ENCODE assay signal across 1 cellular context in the genomic region with DNA sequence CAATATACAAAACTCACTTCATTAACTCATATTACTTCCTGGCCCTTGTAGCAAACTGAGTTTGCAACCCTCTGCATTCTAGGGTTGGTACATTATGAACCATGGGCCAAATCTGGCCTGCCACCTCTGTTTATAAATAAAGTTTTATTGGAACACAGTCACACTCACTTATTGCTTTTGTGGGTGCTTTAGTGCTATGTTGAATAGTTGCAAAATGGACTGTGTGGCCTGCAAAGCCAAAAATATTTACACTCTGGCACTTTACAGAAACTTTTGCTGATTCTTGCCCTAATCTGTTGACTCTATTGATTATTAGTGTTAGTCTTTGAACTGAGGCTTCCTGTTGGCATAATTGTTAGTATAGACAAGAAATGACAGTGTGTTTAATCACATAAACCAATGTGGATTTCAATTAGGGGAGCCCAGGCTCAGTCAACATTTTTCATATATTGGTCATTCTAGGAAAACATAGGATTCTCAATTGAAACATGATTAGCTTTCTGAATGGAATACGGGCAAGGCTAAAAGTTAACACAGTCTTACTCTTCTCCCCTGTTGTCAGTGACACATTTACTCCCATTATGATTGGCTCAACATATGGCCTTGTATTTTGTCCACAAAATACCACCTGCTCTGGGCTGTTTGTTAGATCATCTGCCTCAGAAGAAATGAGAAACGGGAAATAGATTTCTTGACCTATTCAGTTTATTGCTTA.
TF ChIP-seq lines count a peak whose summit lies in the region.

No MANE protein-coding gene starts in this region.

TF ChIP-seq in HepG2, 621 proteins besides CTCF, POLR2A, EP300 and RAD21 (continued from another document and continues in another):
- TF ChIP-seq, protein P1, sequence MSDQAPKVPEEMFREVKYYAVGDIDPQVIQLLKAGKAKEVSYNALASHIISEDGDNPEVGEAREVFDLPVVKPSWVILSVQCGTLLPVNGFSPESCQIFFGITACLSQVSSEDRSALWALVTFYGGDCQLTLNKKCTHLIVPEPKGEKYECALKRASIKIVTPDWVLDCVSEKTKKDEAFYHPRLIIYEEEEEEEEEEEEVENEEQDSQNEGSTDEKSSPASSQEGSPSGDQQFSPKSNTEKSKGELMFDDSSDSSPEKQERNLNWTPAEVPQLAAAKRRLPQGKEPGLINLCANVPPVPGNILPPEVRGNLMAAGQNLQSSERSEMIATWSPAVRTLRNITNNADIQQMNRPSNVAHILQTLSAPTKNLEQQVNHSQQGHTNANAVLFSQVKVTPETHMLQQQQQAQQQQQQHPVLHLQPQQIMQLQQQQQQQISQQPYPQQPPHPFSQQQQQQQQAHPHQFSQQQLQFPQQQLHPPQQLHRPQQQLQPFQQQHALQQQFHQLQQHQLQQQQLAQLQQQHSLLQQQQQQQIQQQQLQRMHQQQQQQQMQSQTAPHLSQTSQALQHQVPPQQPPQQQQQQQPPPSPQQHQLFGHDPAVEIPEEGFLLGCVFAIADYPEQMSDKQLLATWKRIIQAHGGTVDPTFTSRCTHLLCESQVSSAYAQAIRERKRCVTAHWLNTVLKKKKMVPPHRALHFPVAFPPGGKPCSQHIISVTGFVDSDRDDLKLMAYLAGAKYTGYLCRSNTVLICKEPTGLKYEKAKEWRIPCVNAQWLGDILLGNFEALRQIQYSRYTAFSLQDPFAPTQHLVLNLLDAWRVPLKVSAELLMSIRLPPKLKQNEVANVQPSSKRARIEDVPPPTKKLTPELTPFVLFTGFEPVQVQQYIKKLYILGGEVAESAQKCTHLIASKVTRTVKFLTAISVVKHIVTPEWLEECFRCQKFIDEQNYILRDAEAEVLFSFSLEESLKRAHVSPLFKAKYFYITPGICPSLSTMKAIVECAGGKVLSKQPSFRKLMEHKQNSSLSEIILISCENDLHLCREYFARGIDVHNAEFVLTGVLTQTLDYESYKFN (CRISPR knock-in tag; conservative IDR thresholded peaks at IDR 0.05): peak; percentile 97
- peak; percentile 68; the same call in 1 of the 2 replicates for TF ChIP-seq ZNF292 (CRISPR knock-in tag; IDR thresholded peaks at IDR 0.05; ENCODE audit: borderline replicate concordance, low read depth)
- peak; percentile 85; the same call in 1 of the 2 replicates for TF ChIP-seq ZSCAN29 (CRISPR knock-in tag; conservative IDR thresholded peaks at IDR 0.05)
- TF ChIP-seq ZNF343 (CRISPR knock-in tag; IDR thresholded peaks at IDR 0.05): no peak
- peak; percentile 88 for TF ChIP-seq ISL2 (CRISPR knock-in tag; IDR thresholded peaks at IDR 0.05)
- TF ChIP-seq SOX5 (CRISPR knock-in tag; IDR thresholded peaks at IDR 0.05; ENCODE audit: borderline replicate concordance): peak; percentile 66
- peak; percentile 84; the same call in 1 of the 2 replicates for TF ChIP-seq NFIC (IDR thresholded peaks at IDR 0.05; ENCODE audit: low read length)
- peak; percentile 29; the same call in 1 of the 2 replicates for TF ChIP-seq ARNTL (CRISPR knock-in tag; IDR thresholded peaks at IDR 0.05)
- TF ChIP-seq, protein P2, sequence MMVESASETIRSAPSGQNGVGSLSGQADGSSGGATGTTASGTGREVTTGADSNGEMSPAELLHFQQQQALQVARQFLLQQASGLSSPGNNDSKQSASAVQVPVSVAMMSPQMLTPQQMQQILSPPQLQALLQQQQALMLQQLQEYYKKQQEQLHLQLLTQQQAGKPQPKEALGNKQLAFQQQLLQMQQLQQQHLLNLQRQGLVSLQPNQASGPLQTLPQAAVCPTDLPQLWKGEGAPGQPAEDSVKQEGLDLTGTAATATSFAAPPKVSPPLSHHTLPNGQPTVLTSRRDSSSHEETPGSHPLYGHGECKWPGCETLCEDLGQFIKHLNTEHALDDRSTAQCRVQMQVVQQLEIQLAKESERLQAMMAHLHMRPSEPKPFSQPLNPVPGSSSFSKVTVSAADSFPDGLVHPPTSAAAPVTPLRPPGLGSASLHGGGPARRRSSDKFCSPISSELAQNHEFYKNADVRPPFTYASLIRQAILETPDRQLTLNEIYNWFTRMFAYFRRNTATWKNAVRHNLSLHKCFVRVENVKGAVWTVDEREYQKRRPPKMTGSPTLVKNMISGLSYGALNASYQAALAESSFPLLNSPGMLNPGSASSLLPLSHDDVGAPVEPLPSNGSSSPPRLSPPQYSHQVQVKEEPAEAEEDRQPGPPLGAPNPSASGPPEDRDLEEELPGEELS (CRISPR knock-in tag; IDR thresholded peaks at IDR 0.05): peak; percentile 83
- 0 out of 2 replicates have a peak, but pooled peaks have one; percentile 44 for TF ChIP-seq MIER3 (CRISPR knock-in tag; IDR thresholded peaks at IDR 0.05; ENCODE audit: borderline replicate concordance)
- peak; percentile 42 for TF ChIP-seq ZEB1 (IDR thresholded peaks at IDR 0.05; ENCODE audit: insufficient replicate concordance, low read depth)
- TF ChIP-seq RNF2 (conservative IDR thresholded peaks at IDR 0.05; ENCODE audit: low read depth): 0 out of 2 replicates have a peak, but pooled peaks have one; percentile 29
- TF ChIP-seq, protein P3, sequence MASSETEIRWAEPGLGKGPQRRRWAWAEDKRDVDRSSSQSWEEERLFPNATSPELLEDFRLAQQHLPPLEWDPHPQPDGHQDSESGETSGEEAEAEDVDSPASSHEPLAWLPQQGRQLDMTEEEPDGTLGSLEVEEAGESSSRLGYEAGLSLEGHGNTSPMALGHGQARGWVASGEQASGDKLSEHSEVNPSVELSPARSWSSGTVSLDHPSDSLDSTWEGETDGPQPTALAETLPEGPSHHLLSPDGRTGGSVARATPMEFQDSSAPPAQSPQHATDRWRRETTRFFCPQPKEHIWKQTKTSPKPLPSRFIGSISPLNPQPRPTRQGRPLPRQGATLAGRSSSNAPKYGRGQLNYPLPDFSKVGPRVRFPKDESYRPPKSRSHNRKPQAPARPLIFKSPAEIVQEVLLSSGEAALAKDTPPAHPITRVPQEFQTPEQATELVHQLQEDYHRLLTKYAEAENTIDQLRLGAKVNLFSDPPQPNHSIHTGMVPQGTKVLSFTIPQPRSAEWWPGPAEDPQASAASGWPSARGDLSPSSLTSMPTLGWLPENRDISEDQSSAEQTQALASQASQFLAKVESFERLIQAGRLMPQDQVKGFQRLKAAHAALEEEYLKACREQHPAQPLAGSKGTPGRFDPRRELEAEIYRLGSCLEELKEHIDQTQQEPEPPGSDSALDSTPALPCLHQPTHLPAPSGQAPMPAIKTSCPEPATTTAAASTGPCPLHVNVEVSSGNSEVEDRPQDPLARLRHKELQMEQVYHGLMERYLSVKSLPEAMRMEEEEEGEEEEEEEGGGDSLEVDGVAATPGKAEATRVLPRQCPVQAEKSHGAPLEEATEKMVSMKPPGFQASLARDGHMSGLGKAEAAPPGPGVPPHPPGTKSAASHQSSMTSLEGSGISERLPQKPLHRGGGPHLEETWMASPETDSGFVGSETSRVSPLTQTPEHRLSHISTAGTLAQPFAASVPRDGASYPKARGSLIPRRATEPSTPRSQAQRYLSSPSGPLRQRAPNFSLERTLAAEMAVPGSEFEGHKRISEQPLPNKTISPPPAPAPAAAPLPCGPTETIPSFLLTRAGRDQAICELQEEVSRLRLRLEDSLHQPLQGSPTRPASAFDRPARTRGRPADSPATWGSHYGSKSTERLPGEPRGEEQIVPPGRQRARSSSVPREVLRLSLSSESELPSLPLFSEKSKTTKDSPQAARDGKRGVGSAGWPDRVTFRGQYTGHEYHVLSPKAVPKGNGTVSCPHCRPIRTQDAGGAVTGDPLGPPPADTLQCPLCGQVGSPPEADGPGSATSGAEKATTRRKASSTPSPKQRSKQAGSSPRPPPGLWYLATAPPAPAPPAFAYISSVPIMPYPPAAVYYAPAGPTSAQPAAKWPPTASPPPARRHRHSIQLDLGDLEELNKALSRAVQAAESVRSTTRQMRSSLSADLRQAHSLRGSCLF (CRISPR knock-in tag; IDR thresholded peaks at IDR 0.05; ENCODE audit: borderline replicate concordance): 0 out of 2 replicates have a peak, but pooled peaks have one; percentile 36
- peak; percentile 87 for TF ChIP-seq HDAC2 (CRISPR knock-in tag; IDR thresholded peaks at IDR 0.05)
- peak; percentile 80 for TF ChIP-seq CREM (IDR thresholded peaks at IDR 0.05)
- TF ChIP-seq CREM (CRISPR knock-in tag; IDR thresholded peaks at IDR 0.05): no peak
- TF ChIP-seq ZBTB20 (CRISPR knock-in tag; IDR thresholded peaks at IDR 0.05; ENCODE audit: borderline replicate concordance, low read depth): peak; percentile 89; the same call in 1 of the 2 replicates
- peak; percentile 71 for TF ChIP-seq MAFF (IDR thresholded peaks at IDR 0.05; ENCODE audit: low read depth, low read length)
- TF ChIP-seq, protein P4, sequence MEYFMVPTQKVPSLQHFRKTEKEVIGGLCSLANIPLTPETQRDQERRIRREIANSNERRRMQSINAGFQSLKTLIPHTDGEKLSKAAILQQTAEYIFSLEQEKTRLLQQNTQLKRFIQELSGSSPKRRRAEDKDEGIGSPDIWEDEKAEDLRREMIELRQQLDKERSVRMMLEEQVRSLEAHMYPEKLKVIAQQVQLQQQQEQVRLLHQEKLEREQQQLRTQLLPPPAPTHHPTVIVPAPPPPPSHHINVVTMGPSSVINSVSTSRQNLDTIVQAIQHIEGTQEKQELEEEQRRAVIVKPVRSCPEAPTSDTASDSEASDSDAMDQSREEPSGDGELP (IDR thresholded peaks at IDR 0.05; ENCODE audit: borderline replicate concordance, low read depth): 0 out of 2 replicates have a peak, but pooled peaks have one; percentile 17
- TF ChIP-seq RORA (CRISPR knock-in tag; IDR thresholded peaks at IDR 0.05): peak; percentile 65; the same call in 1 of the 2 replicates
- peak; percentile 76; the same call in 1 of the 2 replicates for TF ChIP-seq MBD4 (IDR thresholded peaks at IDR 0.05; ENCODE audit: borderline replicate concordance, low read length)
- TF ChIP-seq, protein P5, sequence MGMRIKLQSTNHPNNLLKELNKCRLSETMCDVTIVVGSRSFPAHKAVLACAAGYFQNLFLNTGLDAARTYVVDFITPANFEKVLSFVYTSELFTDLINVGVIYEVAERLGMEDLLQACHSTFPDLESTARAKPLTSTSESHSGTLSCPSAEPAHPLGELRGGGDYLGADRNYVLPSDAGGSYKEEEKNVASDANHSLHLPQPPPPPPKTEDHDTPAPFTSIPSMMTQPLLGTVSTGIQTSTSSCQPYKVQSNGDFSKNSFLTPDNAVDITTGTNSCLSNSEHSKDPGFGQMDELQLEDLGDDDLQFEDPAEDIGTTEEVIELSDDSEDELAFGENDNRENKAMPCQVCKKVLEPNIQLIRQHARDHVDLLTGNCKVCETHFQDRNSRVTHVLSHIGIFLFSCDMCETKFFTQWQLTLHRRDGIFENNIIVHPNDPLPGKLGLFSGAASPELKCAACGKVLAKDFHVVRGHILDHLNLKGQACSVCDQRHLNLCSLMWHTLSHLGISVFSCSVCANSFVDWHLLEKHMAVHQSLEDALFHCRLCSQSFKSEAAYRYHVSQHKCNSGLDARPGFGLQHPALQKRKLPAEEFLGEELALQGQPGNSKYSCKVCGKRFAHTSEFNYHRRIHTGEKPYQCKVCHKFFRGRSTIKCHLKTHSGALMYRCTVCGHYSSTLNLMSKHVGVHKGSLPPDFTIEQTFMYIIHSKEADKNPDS (CRISPR knock-in tag; IDR thresholded peaks at IDR 0.05): 0 out of 2 replicates have a peak, but pooled peaks have one; percentile 26
- TF ChIP-seq FOXC1 (CRISPR knock-in tag; IDR thresholded peaks at IDR 0.05; ENCODE audit: borderline replicate concordance): peak; percentile 43; the same call in 1 of the 2 replicates
- TF ChIP-seq TSC22D2 (CRISPR knock-in tag; IDR thresholded peaks at IDR 0.05; ENCODE audit: borderline replicate concordance): no peak
- TF ChIP-seq ZNF883 (CRISPR knock-in tag; IDR thresholded peaks at IDR 0.05; ENCODE audit: not compliant biosample characterization): no peak
- peak; percentile 60; the same call in 1 of the 2 replicates for TF ChIP-seq ZNF232 (CRISPR knock-in tag; IDR thresholded peaks at IDR 0.05; ENCODE audit: borderline replicate concordance)
- TF ChIP-seq, protein P6, sequence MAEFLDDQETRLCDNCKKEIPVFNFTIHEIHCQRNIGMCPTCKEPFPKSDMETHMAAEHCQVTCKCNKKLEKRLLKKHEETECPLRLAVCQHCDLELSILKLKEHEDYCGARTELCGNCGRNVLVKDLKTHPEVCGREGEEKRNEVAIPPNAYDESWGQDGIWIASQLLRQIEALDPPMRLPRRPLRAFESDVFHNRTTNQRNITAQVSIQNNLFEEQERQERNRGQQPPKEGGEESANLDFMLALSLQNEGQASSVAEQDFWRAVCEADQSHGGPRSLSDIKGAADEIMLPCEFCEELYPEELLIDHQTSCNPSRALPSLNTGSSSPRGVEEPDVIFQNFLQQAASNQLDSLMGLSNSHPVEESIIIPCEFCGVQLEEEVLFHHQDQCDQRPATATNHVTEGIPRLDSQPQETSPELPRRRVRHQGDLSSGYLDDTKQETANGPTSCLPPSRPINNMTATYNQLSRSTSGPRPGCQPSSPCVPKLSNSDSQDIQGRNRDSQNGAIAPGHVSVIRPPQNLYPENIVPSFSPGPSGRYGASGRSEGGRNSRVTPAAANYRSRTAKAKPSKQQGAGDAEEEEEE (CRISPR knock-in tag; IDR thresholded peaks at IDR 0.05; ENCODE audit: borderline replicate concordance): peak; percentile 42; the same call in 1 of the 2 replicates
- TF ChIP-seq TBX3 (IDR thresholded peaks at IDR 0.05; ENCODE audit: borderline replicate concordance): peak; percentile 95
- TF ChIP-seq FOXK1 (CRISPR knock-in tag; IDR thresholded peaks at IDR 0.05; ENCODE audit: borderline replicate concordance, low read depth): peak; percentile 93
- TF ChIP-seq, protein P7, sequence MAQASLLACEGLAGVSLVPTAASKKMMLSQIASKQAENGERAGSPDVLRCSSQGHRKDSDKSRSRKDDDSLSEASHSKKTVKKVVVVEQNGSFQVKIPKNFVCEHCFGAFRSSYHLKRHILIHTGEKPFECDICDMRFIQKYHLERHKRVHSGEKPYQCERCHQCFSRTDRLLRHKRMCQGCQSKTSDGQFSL (CRISPR knock-in tag; IDR thresholded peaks at IDR 0.05): no peak
- TF ChIP-seq, protein P8, sequence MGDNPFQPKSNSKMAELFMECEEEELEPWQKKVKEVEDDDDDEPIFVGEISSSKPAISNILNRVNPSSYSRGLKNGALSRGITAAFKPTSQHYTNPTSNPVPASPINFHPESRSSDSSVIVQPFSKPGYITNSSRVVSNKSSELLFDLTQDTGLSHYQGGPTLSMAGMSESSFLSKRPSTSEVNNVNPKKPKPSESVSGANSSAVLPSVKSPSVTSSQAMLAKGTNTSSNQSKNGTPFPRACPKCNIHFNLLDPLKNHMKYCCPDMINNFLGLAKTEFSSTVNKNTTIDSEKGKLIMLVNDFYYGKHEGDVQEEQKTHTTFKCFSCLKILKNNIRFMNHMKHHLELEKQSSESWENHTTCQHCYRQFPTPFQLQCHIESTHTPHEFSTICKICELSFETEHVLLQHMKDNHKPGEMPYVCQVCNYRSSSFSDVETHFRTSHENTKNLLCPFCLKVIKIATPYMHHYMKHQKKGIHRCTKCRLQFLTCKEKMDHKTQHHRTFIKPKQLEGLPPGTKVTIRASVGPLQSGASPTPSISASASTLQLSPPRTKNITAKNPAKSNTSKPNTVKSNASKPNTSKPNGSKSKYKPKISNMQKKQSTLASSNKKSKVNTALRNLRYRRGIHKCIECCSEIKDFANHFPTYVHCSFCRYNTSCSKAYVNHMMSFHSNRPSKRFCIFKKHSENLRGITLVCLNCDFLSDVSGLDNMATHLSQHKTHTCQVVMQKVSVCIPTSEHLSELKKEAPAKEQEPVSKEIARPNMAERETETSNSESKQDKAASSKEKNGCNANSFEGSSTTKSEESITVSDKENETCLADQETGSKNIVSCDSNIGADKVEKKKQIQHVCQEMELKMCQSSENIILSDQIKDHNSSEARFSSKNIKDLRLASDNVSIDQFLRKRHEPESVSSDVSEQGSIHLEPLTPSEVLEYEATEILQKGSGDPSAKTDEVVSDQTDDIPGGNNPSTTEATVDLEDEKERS (CRISPR knock-in tag; IDR thresholded peaks at IDR 0.05): peak; percentile 88
- TF ChIP-seq TOPORS (CRISPR knock-in tag; IDR thresholded peaks at IDR 0.05): no peak; the same call in 1 of the 2 replicates
- 0 out of 2 replicates have a peak, but pooled peaks have one; percentile 57 for TF ChIP-seq MAFG (CRISPR knock-in tag; IDR thresholded peaks at IDR 0.05)
